In the genomic region with DNA sequence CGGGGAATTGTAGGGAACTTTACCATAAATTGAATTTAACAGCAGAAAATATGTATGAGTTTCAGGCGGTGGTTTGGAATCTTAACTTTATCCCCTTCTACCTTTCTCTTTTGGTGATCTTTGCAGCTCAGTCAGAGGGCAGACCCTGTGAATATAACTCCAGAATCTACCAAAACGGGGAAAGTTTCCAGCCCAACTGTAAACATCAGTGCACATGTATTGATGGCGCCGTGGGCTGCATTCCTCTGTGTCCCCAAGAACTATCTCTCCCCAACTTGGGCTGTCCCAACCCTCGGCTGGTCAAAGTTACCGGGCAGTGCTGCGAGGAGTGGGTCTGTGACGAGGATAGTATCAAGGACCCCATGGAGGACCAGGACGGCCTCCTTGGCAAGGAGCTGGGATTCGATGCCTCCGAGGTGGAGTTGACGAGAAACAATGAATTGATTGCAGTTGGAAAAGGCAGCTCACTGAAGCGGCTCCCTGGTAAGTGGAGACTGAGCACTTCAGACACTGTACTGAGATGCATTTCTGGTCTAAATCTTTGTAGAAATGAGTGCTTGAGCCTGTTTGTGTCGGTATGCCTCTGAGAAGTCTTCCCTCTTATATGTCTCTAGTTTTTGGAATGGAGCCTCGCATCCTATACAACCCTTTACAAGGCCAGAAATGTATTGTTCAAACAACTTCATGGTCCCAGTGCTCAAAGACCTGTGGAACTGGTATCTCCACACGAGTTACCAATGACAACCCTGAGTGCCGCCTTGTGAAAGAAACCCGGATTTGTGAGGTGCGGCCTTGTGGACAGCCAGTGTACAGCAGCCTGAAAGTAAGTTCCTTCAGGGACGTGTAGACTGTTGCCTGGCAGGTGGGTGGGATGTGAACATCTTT, we compare ENCODE assay signal across 8 cellular contexts. TPM values are rescaled to one million over a fixed set of nuclear protein-coding genes. Genes with fewer than 3 reads are reported as not detected.
A peak's percentile ranks its signal among the peaks of the same experiment; 100 is the strongest.
DNase-seq lines count a peak whose midpoint lies in the region; ATAC-seq and TF ChIP-seq lines count a peak whose summit lies in the region.

No MANE protein-coding gene starts in this region.

- H3K4me1 ChIP-seq in SJCRH30 (peaks cover 32% of the 10 kb centered on the region), trophoblast cell (ENCODE audit: control insufficient read depth in 1 of 2, insufficient read depth in 2 of 2, low read length in 2 of 2) (peaks cover 8 to 12% of the 10 kb centered on the region in 2 experiments)

- H3K27me3 ChIP-seq in SJCRH30 (no peaks in the 10 kb centered on the region; the same call in 1 of the 2 replicates), trophoblast cell (ENCODE audit: insufficient read depth, low read length) (no peaks in the 10 kb centered on the region)

- DNase-seq in SJCRH30: peak; percentile 41 to 53
- peak; percentile 88 for DNase-seq in fibroblast of pulmonary artery (ENCODE audit: low read depth)
- DNase-seq in trophoblast cell: peak; percentile 61 to 78
- no peak for DNase-seq in GM13977 (ENCODE audit: low spot score)
- no peak for DNase-seq in NK-92 treated with Interleukin-12 subunit alpha and Interleukin-12 subunit beta, amount 100 ng/mL, for 24 hours (lab: John Stamatoyannopoulos, UW)
- no peak for DNase-seq in activated CD8-positive, alpha-beta memory T cell treated with anti-CD3 and anti-CD28 coated beads, Interleukin-2, amount 50 U/mL, for 4 hours

- peak overlapping the region; percentile 99 for H3K9ac ChIP-seq in trophoblast cell (ENCODE audit: low read length)

- H4K8ac ChIP-seq in trophoblast cell (ENCODE audit: low read depth, low read length): peak overlapping the region; percentile 72

- TF ChIP-seq CTCF in GM12872 (IDR thresholded peaks at IDR 0.05; ENCODE audit: insufficient read depth, low read depth, low read length) (0 out of 3 replicates have a peak, but pooled peaks have one; percentile 19), fibroblast of pulmonary artery (IDR thresholded peaks at IDR 0.05; ENCODE audit: low read length, missing control alignments) (peak; percentile 36), GM13977 (IDR thresholded peaks at IDR 0.05; ENCODE audit: extremely low read depth, insufficient read depth, missing control alignments) (no peak)

- H3K79me1 ChIP-seq in trophoblast cell (ENCODE audit: low read length): peaks cover 35% of the 10 kb centered on the region

- peak overlapping the region; percentile 68 for H3K4ac ChIP-seq in trophoblast cell (ENCODE audit: low read depth, low read length)

- no peak overlapping the region for H2AFZ ChIP-seq in trophoblast cell (ENCODE audit: insufficient read depth, low read length, poor library complexity)

- peak overlapping the region; percentile 51 for H3K18ac ChIP-seq in trophoblast cell (ENCODE audit: low read length)

- peak overlapping the region; percentile 89 for H3K27ac ChIP-seq in SJCRH30
- peak overlapping the region; percentile 84 for H3K27ac ChIP-seq in trophoblast cell (ENCODE audit: low read depth, low read length)

- peak overlapping the region; percentile 69 for H3K14ac ChIP-seq in trophoblast cell (ENCODE audit: low read length)

- H2BK120ac ChIP-seq in trophoblast cell (ENCODE audit: insufficient read depth, low read length, poor library complexity): peak overlapping the region; percentile 21

- peaks cover 23% of the 10 kb centered on the region for H3K79me2 ChIP-seq in trophoblast cell (ENCODE audit: control insufficient read depth, insufficient read depth, low read length, poor library complexity)

- peaks cover 31% of the 10 kb centered on the region for H3K36me3 ChIP-seq in SJCRH30
- peaks cover 9 to 14% of the 10 kb centered on the region in 2 experiments for H3K36me3 ChIP-seq in trophoblast cell (ENCODE audit: control insufficient read depth in 1 of 2, insufficient read depth in 2 of 2, low read length in 2 of 2)

- no peak overlapping the region for H2BK12ac ChIP-seq in trophoblast cell (ENCODE audit: low read length)

- H4K12ac ChIP-seq in trophoblast cell (ENCODE audit: low read depth, low read length): peak overlapping the region; percentile 22

- H3K4me3 ChIP-seq in SJCRH30 (peak overlapping the region; percentile 89), fibroblast of pulmonary artery (replicated peaks; ENCODE audit: low read depth, low read length) (peak overlapping the region; percentile 94), trophoblast cell (ENCODE audit: low read depth, low read length) (peak overlapping the region; percentile 90)

- WGBS in trophoblast cell (ENCODE audit: extremely low coverage, insufficient coverage, insufficient read length): no CpG with 5 or more reads among the region's 21 CpGs

- peak overlapping the region; percentile 77 for H2AK5ac ChIP-seq in trophoblast cell (ENCODE audit: low read length)

- peak overlapping the region; percentile 63 for H2BK5ac ChIP-seq in trophoblast cell (ENCODE audit: low read depth, low read length, poor library complexity)

- in situ Hi-C loops in GM13977 (cut with MboI; ENCODE audit: low pct_unique_long_range_greater_than_20kb, low sequenced_read_pairs, unreplicated experiment): no loop called here

- no peak overlapping the region for H3K23ac ChIP-seq in trophoblast cell (ENCODE audit: low read length)

- ATAC-seq in HG03571 (IDR thresholded peaks at IDR 0.05; ENCODE audit: unreplicated experiment): no peak

- H4K91ac ChIP-seq in trophoblast cell (ENCODE audit: low read depth, low read length): peak overlapping the region; percentile 53

- H3K4me2 ChIP-seq in trophoblast cell (ENCODE audit: low read length): peak overlapping the region; percentile 65

- H3K9me3 ChIP-seq in SJCRH30 (replicated peaks) (no peaks in the 10 kb centered on the region), trophoblast cell (ENCODE audit: insufficient read depth, low read depth, low read length) (no peaks in the 10 kb centered on the region)

RNA-seq across cellular contexts. Expression of a gene that starts 1.5 kb away (rescaled TPM):
- total RNA-seq in SJCRH30 (2014; rRNA removed; shearing (Covaris generic)): 7.6 and 8.1 TPM in 2 replicates
- polyA plus RNA-seq in trophoblast cell (2013): 190 and 196 TPM in 2 replicates

Comparison
In these comparisons a context has a peak if more than half of its experiments do, and no peak if none do; other contexts are left out.
1. DNase-seq: peak in SJCRH30 (2 of 2), fibroblast of pulmonary artery (single experiment) and trophoblast cell (2 of 2); none in GM13977 (single experiment), NK-92 treated with Interleukin-12 subunit alpha and Interleukin-12 subunit beta, amount 100 ng/mL, for 24 hours (single experiment) and activated CD8-positive, alpha-beta memory T cell treated with anti-CD3 and anti-CD28 coated beads, Interleukin-2, amount 50 U/mL, for 4 hours (single experiment).
2. Peak in every context shown above with its lines, with median percentiles within 50 percentile points of each other: H3K4me3 ChIP-seq.